19 cellular contexts compared by ENCODE assay signal in the genomic region with DNA sequence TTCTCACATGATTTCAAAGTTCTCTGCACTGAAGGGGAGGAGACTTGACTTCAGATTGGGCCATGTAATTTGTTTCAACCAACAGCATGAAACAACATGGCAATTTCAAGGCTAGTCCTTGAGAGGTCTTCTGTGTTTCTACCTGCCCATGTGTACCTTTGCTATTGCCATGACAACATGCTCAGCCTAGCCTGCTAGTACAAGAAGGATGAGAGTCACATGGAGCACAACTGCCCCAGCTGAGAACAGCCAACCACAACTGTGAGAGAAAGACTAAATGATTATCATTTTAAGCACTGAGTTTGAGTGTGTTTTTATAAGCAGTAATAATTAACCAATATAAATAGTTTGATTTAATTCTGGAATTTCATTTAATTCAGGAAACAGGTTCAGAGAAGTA. TPM values are rescaled to one million over a fixed set of nuclear protein-coding genes. Genes with fewer than 3 reads are reported as not detected.
DNase-seq lines count a peak whose midpoint lies in the region; ATAC-seq, FAIRE-seq and TF ChIP-seq lines count a peak whose summit lies in the region.
"Had no signal": no experiment of that assay in that cellular context is flagged by ENCODE, and none has a peak within 500 bp of the region (broad histone marks: within the 10 kb centered on the region; RNA-seq: fewer than 3 reads in every experiment).

No MANE protein-coding gene starts in this region.

- H3K4me2 ChIP-seq in K562 (ENCODE audit: insufficient read depth, low read length) (no peak overlapping the region), PC-3 (ENCODE audit: low read length) (no peak overlapping the region)
- H3K4me2 ChIP-seq: PC-9 had no signal

- in situ Hi-C loops in Caki2 (cut with HindIII; ENCODE audit: low pct_unique_long_range_greater_than_20kb, low sequenced_read_pairs) (no loop called here), K562 (cut with MboI) (no loop called here)

- CTCF ChIA-PET in K562 (lab: Yijun Ruan, JAX; ENCODE audit: low intra/inter-chr PET ratio): no interaction called here
- CTCF ChIA-PET in PC-3 (lab: Charles Lee): no interaction called here

- no peak for TF ChIP-seq POLR2A in K562 (conservative IDR thresholded peaks at IDR 0.05)

- POLR2A ChIA-PET in K562 (lab: Yijun Ruan, JAX) (interaction anchor here (1.1 kb wide), 1 partner anchor 12 kb away, joined by 3 read pairs; no protein-coding TSS in a partner anchor), PC-3 (lab: Charles Lee; ENCODE audit: unreplicated experiment) (no interaction called here)

- H3K4me1 ChIP-seq in K562 (replicated peaks in 1 of 2; ENCODE audit: control insufficient read depth in 2 of 2, insufficient read depth in 2 of 2, low read length in 2 of 2): no peaks in the 10 kb centered on the region
- H3K4me1 ChIP-seq in PC-3 (ENCODE audit: insufficient read depth, low read length): peaks cover 9% of the 10 kb centered on the region

- H4K20me1 ChIP-seq in K562 (replicated peaks; ENCODE audit: control insufficient read depth, insufficient read depth, low read length) (no peaks in the 10 kb centered on the region), PC-3 (ENCODE audit: low read length) (no peaks in the 10 kb centered on the region)

- intact Hi-C loops in K562 (cut with micrococcal nuclease): loop anchor here (5.0 kb wide), 1 partner anchor 314 kb away; no protein-coding TSS in a partner anchor
- intact Hi-C loops in PC-3 (cut with micrococcal nuclease): loop anchor here (5.0 kb wide), 1 partner anchor 89 kb away; no protein-coding TSS in a partner anchor

- H3K79me2 ChIP-seq in K562 (ENCODE audit: control insufficient read depth, insufficient read depth, low read length): no peaks in the 10 kb centered on the region
- no peaks in the 10 kb centered on the region for H3K79me2 ChIP-seq in PC-3 (ENCODE audit: low read length)

- H3K9me2 ChIP-seq in PC-3 (replicated peaks; ENCODE audit: low read length): no peaks in the 10 kb centered on the region

- H2AFZ ChIP-seq in K562 (ENCODE audit: low read depth, low read length): no peak overlapping the region
- H2AFZ ChIP-seq in PC-3 (ENCODE audit: low read length): no peak overlapping the region
- H2AFZ ChIP-seq: PC-9 had no signal

- H3K27me3 ChIP-seq in K562 (ENCODE audit: control insufficient read depth in 2 of 2, insufficient read depth in 2 of 2, low read length in 2 of 2) (no peaks in the 10 kb centered on the region), PC-3 (ENCODE audit: low read length) (no peaks in the 10 kb centered on the region)

- no peaks in the 10 kb centered on the region for H3F3A ChIP-seq in PC-3 (ENCODE audit: low read length, unreplicated experiment)

- no peak overlapping the region for H3K9ac ChIP-seq in K562 (ENCODE audit: insufficient read depth in 1 of 2, low read depth in 2 of 2, low read length in 2 of 2)
- no peak overlapping the region for H3K9ac ChIP-seq in PC-3 (ENCODE audit: low read length)

- no peak overlapping the region for H3K27ac ChIP-seq in K562 (ENCODE audit: extremely low read depth, low read depth, low read length)
- H3K27ac ChIP-seq in PC-3 (ENCODE audit: low read length): no peak overlapping the region
- H3K27ac ChIP-seq: PC-9, RWPE1 had no signal

- no peak for ATAC-seq in K562
- ATAC-seq in PC-3: no peak

- H3K9me3 ChIP-seq in K562 (replicated peaks; ENCODE audit: control insufficient read depth, insufficient read depth, low read depth, low read length) (no peaks in the 10 kb centered on the region), PC-3 (ENCODE audit: low read length) (no peaks in the 10 kb centered on the region)

- no peak for TF ChIP-seq EP300 in K562 (IDR thresholded peaks at IDR 0.05; ENCODE audit: low read length)

- H3K4me3 ChIP-seq in K562: no peak overlapping the region
- H3K4me3 ChIP-seq in PC-3 (ENCODE audit: low read length): no peak overlapping the region
- H3K4me3 ChIP-seq: PC-9 had no signal

- peak; percentile 26 for FAIRE-seq in K562 (lab: Jason Lieb, UNC)
- FAIRE-seq: GM12892 had no signal

- TF ChIP-seq CTCF in K562 (IDR thresholded peaks at IDR 0.05 in 2 of 3, conservative IDR thresholded peaks at IDR 0.05 in 1 of 3; ENCODE audit: insufficient read depth in 2 of 3, low read depth in 1 of 3, low read length in 3 of 3): no peak
- no peak for TF ChIP-seq CTCF in PC-3 (conservative IDR thresholded peaks at IDR 0.05; ENCODE audit: low read depth, low read length)

- peak; percentile 10 for DNase-seq in NCI-H146 (lab: John Stamatoyannopoulos, UW)
- no peak for DNase-seq in NCI-H146 treated with DMSO at 0.1 percent for 48 hours (lab: John Stamatoyannopoulos, UW; ENCODE audit: unreplicated experiment)
- peak; percentile 80 for DNase-seq in Caki2 (ENCODE audit: low read depth)
- DNase-seq in K562 (ENCODE audit: extremely low read depth in 1 of 4, low spot score in 3 of 4): no peak
- DNase-seq in left kidney (ENCODE audit: low read depth, low spot score): peak; percentile 18
- no peak for DNase-seq in mucosa of gallbladder (ENCODE audit: low spot score)
- DNase-seq in DMS79 (lab: John Stamatoyannopoulos, UW): no peak
- no peak for DNase-seq in PC-3
- DNase-seq: 8988T, DMS153, GOT3, KG1, NCI-H1417, NCI-H2029, NCI-H82, PC-9, SIG-M5 had no signal

- no peak for TF ChIP-seq RAD21 in K562 (CRISPR knock-in tag; conservative IDR thresholded peaks at IDR 0.05 in 1 of 2, IDR thresholded peaks at IDR 0.05 in 1 of 2)

- peaks cover 79% of the 10 kb centered on the region for H3K36me3 ChIP-seq in K562 (ENCODE audit: control insufficient read depth, insufficient read depth, low read length)
- H3K36me3 ChIP-seq in PC-3 (ENCODE audit: low read depth, low read length): peaks cover 4% of the 10 kb centered on the region; the same call in 1 of the 2 replicates

- no peaks in the 10 kb centered on the region for H3K9me1 ChIP-seq in K562 (ENCODE audit: control insufficient read depth, insufficient read depth, low read length)

- BruUV-seq in K562 (replicated peaks; lab: Mats Ljungman, UMichigan) (no TSS peak), PC-3 (replicated peaks; lab: Mats Ljungman, UMichigan) (no TSS peak)

TF ChIP-seq in K562, 482 proteins besides CTCF, POLR2A, EP300 and RAD21:
- TF ChIP-seq ZKSCAN1 (IDR thresholded peaks at IDR 0.05; ENCODE audit: low read depth, low read length) (no peak), ZNF589 (CRISPR knock-in tag; IDR thresholded peaks at IDR 0.05; ENCODE audit: low read depth) (no peak), RFX1 (IDR thresholded peaks at IDR 0.05) (peak; percentile 61), BDP1 (IDR thresholded peaks at IDR 0.05; ENCODE audit: insufficient read depth, insufficient read length) (no peak)

RNA-seq across cellular contexts. Expression of a gene that starts 41.9 kb away (rescaled TPM):
- 35.9 and 41.3 TPM in 2 replicates for total RNA-seq in Caki2 (2014; rRNA removed; shearing (Covaris generic); ENCODE audit: low replicate concordance)
- 32.4 and 48.1 TPM in 2 replicates for total RNA-seq in K562 (2011; cell fraction: chromatin; rRNA removed; ENCODE audit: low replicate concordance)
- total RNA-seq in K562 (2011; cell fraction: nucleolus; rRNA removed): 19.8 and 24.7 TPM in 2 replicates
- total RNA-seq in K562 (2011; cell fraction: nucleoplasm; rRNA removed): 20.9 and 23.6 TPM in 2 replicates
- 41.1 and 41.4 TPM in 2 replicates for total RNA-seq in K562 (2014; rRNA removed)
- 57.0 and 64.3 TPM in 2 replicates for total RNA-seq in K562 (2014; rRNA removed; fragmentation: Illumina TruSeq; extraction: Trizol)
- total RNA-seq in K562 (2015; rRNA removed; fragmentation: Illumina TruSeq; extraction: Trizol): 48.7 and 52.6 TPM in 2 replicates
- total RNA-seq in K562 (2021): 43.7 and 44.0 TPM in 2 replicates
- polyA plus RNA-seq in K562 (2011; rRNA removed): 58.5 and 71.5 TPM in 2 replicates
- polyA plus RNA-seq in K562 (2011; cell fraction: cytosol; rRNA removed): 17.1 and 33.8 TPM in 2 replicates
- polyA plus RNA-seq in K562 (2011; cell fraction: nucleus; rRNA removed): 37.1 and 45.7 TPM in 2 replicates
- polyA plus RNA-seq in K562 (2012): 42.1 and 43.9 TPM in 2 replicates
- 45.7 and 48.8 TPM in 2 replicates for polyA plus RNA-seq in K562 (2014; fragmentation: Illumina TruSeq; extraction: Trizol)
- polyA plus RNA-seq in K562 (2014; fragmentation: Nextera tagmentation; extraction: Ambion mirVana): 10 to 100 TPM; 38.9 to 70.3 TPM
- 45.7 and 48.4 TPM in 2 replicates for polyA plus RNA-seq in K562 (2014; rRNA removed)
- 78.8 and 85.3 TPM in 2 replicates for polyA minus RNA-seq in K562 (2011; rRNA and poly(A)+ RNA removed)
- polyA minus RNA-seq in K562 (2011; cell fraction: cytosol; rRNA and poly(A)+ RNA removed): 22.1 and 26.2 TPM in 2 replicates
- 21.3 and 34.0 TPM in 2 replicates for polyA minus RNA-seq in K562 (2011; cell fraction: nucleus; rRNA and poly(A)+ RNA removed)
- 28.0 TPM for total RNA-seq in mucosa of gallbladder
- total RNA-seq in PC-3 (2014; rRNA removed): 7.7 and 8.5 TPM in 2 replicates

RNA-seq across cellular contexts. Expression of a gene that starts 42.3 kb away (rescaled TPM):
- total RNA-seq in Caki2 (2014; rRNA removed; shearing (Covaris generic); ENCODE audit: low replicate concordance): 69.3 and 79.7 TPM in 2 replicates
- 46.8 and 66.2 TPM in 2 replicates for total RNA-seq in K562 (2011; cell fraction: chromatin; rRNA removed; ENCODE audit: low replicate concordance)
- 32.0 and 35.4 TPM in 2 replicates for total RNA-seq in K562 (2011; cell fraction: nucleolus; rRNA removed)
- total RNA-seq in K562 (2011; cell fraction: nucleoplasm; rRNA removed): 50.6 and 71.3 TPM in 2 replicates
- total RNA-seq in K562 (2014; rRNA removed) (133 and 168 TPM in 2 replicates), K562 (2014; rRNA removed; fragmentation: Illumina TruSeq; extraction: Trizol) (188 and 204 TPM in 2 replicates), K562 (2015; rRNA removed; fragmentation: Illumina TruSeq; extraction: Trizol) (163 and 167 TPM in 2 replicates), K562 (2021) (146 and 159 TPM in 2 replicates), mucosa of gallbladder (24.2 TPM), PC-3 (2014; rRNA removed) (86.1 and 94.1 TPM in 2 replicates)
- polyA plus RNA-seq in K562 (2011; rRNA removed) (140 and 155 TPM in 2 replicates), K562 (2014; fragmentation: Illumina TruSeq; extraction: Trizol) (222 and 244 TPM in 2 replicates), K562 (2014; fragmentation: Nextera tagmentation; extraction: Ambion mirVana) (100 to 1,000 TPM; 251 to 316 TPM), K562 (2014; rRNA removed) (137 and 173 TPM in 2 replicates)
- 65.1 and 82.4 TPM in 2 replicates for polyA plus RNA-seq in K562 (2011; cell fraction: cytosol; rRNA removed)
- polyA plus RNA-seq in K562 (2011; cell fraction: nucleus; rRNA removed): 52.4 and 74.8 TPM in 2 replicates
- 130 and 147 TPM in 2 replicates for polyA plus RNA-seq in K562 (2012)
- polyA minus RNA-seq in K562 (2011; rRNA and poly(A)+ RNA removed): 77.1 and 82.6 TPM in 2 replicates
- polyA minus RNA-seq in K562 (2011; cell fraction: cytosol; rRNA and poly(A)+ RNA removed): 80.0 and 90.3 TPM in 2 replicates
- 16.7 and 29.4 TPM in 2 replicates for polyA minus RNA-seq in K562 (2011; cell fraction: nucleus; rRNA and poly(A)+ RNA removed)

Comparison
In these comparisons a context has a peak if more than half of its experiments do, and no peak if none do; other contexts are left out.
1. DNase-seq: peak in NCI-H146 (single experiment), Caki2 (single experiment) and left kidney (single experiment); none in NCI-H146 treated with DMSO at 0.1 percent for 48 hours (single experiment), K562 (0 of 4), mucosa of gallbladder (single experiment), DMS79 (single experiment) and PC-3 (single experiment).